1 cellular context compared by ENCODE assay signal in genomic region chr9:126635661-126636439, GRCh38.
TF ChIP-seq lines count a peak whose summit lies in the region.

No MANE protein-coding gene starts in this region.

TF ChIP-seq in GM23338, 12 proteins besides CTCF, POLR2A, EP300 and RAD21 (continued from another document):
- TF ChIP-seq ZNF462 (CRISPR knock-in tag; IDR thresholded peaks at IDR 0.05) (no peak), EZH2 (IDR thresholded peaks at IDR 0.05; ENCODE audit: low read depth, unreplicated experiment) (no peak), ZNF114 (CRISPR knock-in tag; IDR thresholded peaks at IDR 0.05) (no peak), STAT1 (IDR thresholded peaks at IDR 0.05; ENCODE audit: unreplicated experiment) (no peak)
